In the genomic region with DNA sequence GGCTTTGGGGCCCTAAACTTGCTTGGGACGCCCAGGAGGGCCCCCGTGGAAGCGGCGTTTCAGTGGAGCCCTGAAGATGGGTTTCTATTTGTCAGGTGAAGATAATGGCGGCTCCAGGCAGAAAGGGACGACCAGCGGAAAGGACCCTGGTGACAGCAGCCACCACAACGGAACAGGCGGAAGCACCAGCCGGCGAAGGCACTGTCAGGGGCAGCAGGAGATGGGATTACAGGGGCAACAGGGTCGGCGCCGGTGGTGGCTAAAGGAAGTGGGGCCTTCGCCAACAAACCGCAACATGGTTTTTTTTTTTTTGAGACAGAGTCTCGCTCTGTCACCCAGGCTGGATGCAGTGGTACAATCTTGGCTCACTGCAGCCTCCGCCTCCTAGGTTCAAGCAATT, we compare ENCODE assay signal across 7 cellular contexts. TPM values are rescaled to one million over a fixed set of nuclear protein-coding genes. Genes with fewer than 3 reads are reported as not detected.
"Had no signal": no experiment of that assay in that cellular context is flagged by ENCODE, and none has a peak within 500 bp of the region (broad histone marks: within the 10 kb centered on the region; RNA-seq: fewer than 3 reads in every experiment).

No MANE protein-coding gene starts in this region.

RNA-seq across cellular contexts. Expression of a gene that starts 23.6 kb away (rescaled TPM):
- total RNA-seq: activated naive CD4-positive, alpha-beta T cell treated with anti-CD3 and anti-CD28 coated beads, Interleukin-2, amount 50 U/mL, for 72 hours; cardiac septum; PC-3; SJSA1; T-helper 17 cell had no signal
- polyA plus RNA-seq: adipose tissue, IgD-negative memory B cell had no signal
